2 cellular contexts compared by ENCODE assay signal in the genomic region with DNA sequence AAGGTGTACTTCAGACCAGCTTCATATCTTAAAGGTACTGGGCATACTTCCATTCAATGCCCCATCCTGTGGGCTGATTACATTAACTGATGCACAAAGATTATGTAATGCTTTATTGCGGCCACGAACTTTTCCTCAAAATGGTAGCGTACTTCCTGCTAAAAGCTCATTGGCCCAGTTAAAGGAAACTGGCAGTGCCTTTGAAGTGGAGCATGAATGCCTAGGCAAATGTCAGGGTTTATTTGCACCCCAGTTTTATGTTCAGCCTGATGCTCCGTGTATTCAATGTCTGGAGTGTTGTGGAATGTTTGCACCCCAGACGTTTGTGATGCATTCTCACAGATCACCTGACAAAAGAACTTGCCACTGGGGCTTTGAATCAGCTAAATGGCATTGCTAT.
TF ChIP-seq lines count a peak whose summit lies in the region.

No MANE protein-coding gene starts in this region.

TF ChIP-seq in A549, 52 proteins besides CTCF, POLR2A, EP300 and RAD21:
- TF ChIP-seq RCOR1 (IDR thresholded peaks at IDR 0.05; ENCODE audit: low read depth, low read length), result no peak
- TF ChIP-seq TFCP2L1 (CRISPR knock-in tag; IDR thresholded peaks at IDR 0.05), result peak; percentile 74; the same call in 1 of the 2 replicates
- peak in 1 of 2 experiments; percentile 31; a peak in 1 of 4 replicates for TF ChIP-seq CEBPB (IDR thresholded peaks at IDR 0.05)
- no peak for TF ChIP-seq ZNF302 (CRISPR knock-in tag; IDR thresholded peaks at IDR 0.05)
- TF ChIP-seq HOXA7 (CRISPR knock-in tag; IDR thresholded peaks at IDR 0.05), result peak; percentile 82
- peak; percentile 86; the same call in 1 of the 2 replicates for TF ChIP-seq POLR2AphosphoS2 (conservative IDR thresholded peaks at IDR 0.05; ENCODE audit: low read length)
- peak; percentile 79; the same call in 1 of the 2 replicates for TF ChIP-seq FOSB (CRISPR knock-in tag; IDR thresholded peaks at IDR 0.05)

TF ChIP-seq in K562, 482 proteins besides CTCF, POLR2A, EP300 and RAD21:
- no peak for TF ChIP-seq ZZZ3 (IDR thresholded peaks at IDR 0.05)
- TF ChIP-seq MBD1 (CRISPR knock-in tag; IDR thresholded peaks at IDR 0.05), result no peak
- no peak for TF ChIP-seq NBN (IDR thresholded peaks at IDR 0.05; ENCODE audit: low read depth)
- TF ChIP-seq NONO (IDR thresholded peaks at IDR 0.05; ENCODE audit: low read depth in 2 of 2, low read length in 1 of 2), result no peak
- TF ChIP-seq TBP (optimal IDR thresholded peaks at IDR 0.05; ENCODE audit: low read depth, low read length), result no peak
- TF ChIP-seq GTF2E2 (tag; IDR thresholded peaks at IDR 0.05), result no peak
- TF ChIP-seq MAFK (IDR thresholded peaks at IDR 0.05; ENCODE audit: low read length), result no peak
- no peak for TF ChIP-seq CCNT2 (IDR thresholded peaks at IDR 0.05; ENCODE audit: borderline replicate concordance, extremely low read depth, insufficient read length, low read depth, low read length)
- no peak for TF ChIP-seq ELF4 (CRISPR knock-in tag; IDR thresholded peaks at IDR 0.05)
- TF ChIP-seq ZNF280B (CRISPR knock-in tag; IDR thresholded peaks at IDR 0.05), result no peak
- TF ChIP-seq ZEB2 (IDR thresholded peaks at IDR 0.05), result no peak
- TF ChIP-seq ZKSCAN3 (CRISPR knock-in tag; IDR thresholded peaks at IDR 0.05), result no peak
- no peak for TF ChIP-seq RFX7 (CRISPR knock-in tag; IDR thresholded peaks at IDR 0.05)
- no peak for TF ChIP-seq NFXL1 (CRISPR knock-in tag; IDR thresholded peaks at IDR 0.05)
- TF ChIP-seq KDM5B (IDR thresholded peaks at IDR 0.05; ENCODE audit: insufficient replicate concordance, low read depth, low read length), result peak; percentile 36
- no peak for TF ChIP-seq TFAP4 (CRISPR knock-in tag; IDR thresholded peaks at IDR 0.05; ENCODE audit: borderline replicate concordance)
- no peak for TF ChIP-seq GATAD2B (IDR thresholded peaks at IDR 0.05; ENCODE audit: borderline replicate concordance)
- TF ChIP-seq GTF2A2 (tag; IDR thresholded peaks at IDR 0.05), result no peak
- no peak for TF ChIP-seq RBM17 (IDR thresholded peaks at IDR 0.05; ENCODE audit: borderline replicate concordance, low read depth, low read length)
- TF ChIP-seq TAF9B (IDR thresholded peaks at IDR 0.05; ENCODE audit: partially characterized antibody), result no peak
- no peak for TF ChIP-seq ZFPM2 (CRISPR knock-in tag; IDR thresholded peaks at IDR 0.05)
- no peak for TF ChIP-seq NELFE (IDR thresholded peaks at IDR 0.05; ENCODE audit: insufficient read depth, insufficient read length)
- peak; percentile 21; the same call in 1 of the 2 replicates for TF ChIP-seq CEBPB (tag; IDR thresholded peaks at IDR 0.05)
- TF ChIP-seq MECOM (CRISPR knock-in tag; IDR thresholded peaks at IDR 0.05), result no peak
- TF ChIP-seq ZNF507 (tag; conservative IDR thresholded peaks at IDR 0.05), result no peak
- no peak for TF ChIP-seq ZFX (CRISPR knock-in tag; IDR thresholded peaks at IDR 0.05)
- TF ChIP-seq ZNF609 (CRISPR knock-in tag; IDR thresholded peaks at IDR 0.05; ENCODE audit: borderline replicate concordance), result no peak
- no peak for TF ChIP-seq NCOA4 (IDR thresholded peaks at IDR 0.05; ENCODE audit: partially characterized antibody)
- TF ChIP-seq ZNF41 (CRISPR knock-in tag; conservative IDR thresholded peaks at IDR 0.05), result no peak
- no peak for TF ChIP-seq RFX1 (IDR thresholded peaks at IDR 0.05)
- TF ChIP-seq ZBTB43 (CRISPR knock-in tag; IDR thresholded peaks at IDR 0.05), result no peak
- TF ChIP-seq ZC3H4 (CRISPR knock-in tag; IDR thresholded peaks at IDR 0.05; ENCODE audit: borderline replicate concordance), result no peak
- no peak for TF ChIP-seq HMGN3 (IDR thresholded peaks at IDR 0.05; ENCODE audit: borderline replicate concordance, extremely low read depth, insufficient read length, low read depth, low read length)
- TF ChIP-seq SOX6 (IDR thresholded peaks at IDR 0.05), result peak; percentile 16; the same call in 1 of the 2 replicates
- no peak for TF ChIP-seq HEY1 (CRISPR knock-in tag; IDR thresholded peaks at IDR 0.05; ENCODE audit: borderline replicate concordance)
- TF ChIP-seq TSC22D4 (tag; IDR thresholded peaks at IDR 0.05), result no peak
- peak; percentile 4 for TF ChIP-seq POLR2B (IDR thresholded peaks at IDR 0.05; ENCODE audit: low read depth, partially characterized antibody)
- TF ChIP-seq ZFP36 (IDR thresholded peaks at IDR 0.05; ENCODE audit: low read depth, low read length, partially characterized antibody), result no peak
- no peak for TF ChIP-seq ZNF398 (CRISPR knock-in tag; IDR thresholded peaks at IDR 0.05)
- TF ChIP-seq HLTF (IDR thresholded peaks at IDR 0.05), result no peak
- no peak for TF ChIP-seq PHB (CRISPR knock-in tag; IDR thresholded peaks at IDR 0.05)
- TF ChIP-seq, protein P1, sequence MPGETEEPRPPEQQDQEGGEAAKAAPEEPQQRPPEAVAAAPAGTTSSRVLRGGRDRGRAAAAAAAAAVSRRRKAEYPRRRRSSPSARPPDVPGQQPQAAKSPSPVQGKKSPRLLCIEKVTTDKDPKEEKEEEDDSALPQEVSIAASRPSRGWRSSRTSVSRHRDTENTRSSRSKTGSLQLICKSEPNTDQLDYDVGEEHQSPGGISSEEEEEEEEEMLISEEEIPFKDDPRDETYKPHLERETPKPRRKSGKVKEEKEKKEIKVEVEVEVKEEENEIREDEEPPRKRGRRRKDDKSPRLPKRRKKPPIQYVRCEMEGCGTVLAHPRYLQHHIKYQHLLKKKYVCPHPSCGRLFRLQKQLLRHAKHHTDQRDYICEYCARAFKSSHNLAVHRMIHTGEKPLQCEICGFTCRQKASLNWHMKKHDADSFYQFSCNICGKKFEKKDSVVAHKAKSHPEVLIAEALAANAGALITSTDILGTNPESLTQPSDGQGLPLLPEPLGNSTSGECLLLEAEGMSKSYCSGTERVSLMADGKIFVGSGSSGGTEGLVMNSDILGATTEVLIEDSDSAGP (CRISPR knock-in tag; IDR thresholded peaks at IDR 0.05), result no peak
- no peak for TF ChIP-seq BRF2 (IDR thresholded peaks at IDR 0.05; ENCODE audit: borderline replicate concordance, insufficient read depth, insufficient read length)
- TF ChIP-seq ATF7 (IDR thresholded peaks at IDR 0.05), result peak; percentile 11; the same call in 1 of the 2 replicates
